In genomic region chr14:22264759-22265158, GRCh38 we compare ENCODE assay signal across 19 cellular contexts.
DNase-seq lines count a peak whose midpoint lies in the region; ATAC-seq and TF ChIP-seq lines count a peak whose summit lies in the region.
"Had no signal": no experiment of that assay in that cellular context is flagged by ENCODE, and none has a peak within 500 bp of the region (broad histone marks: within the 10 kb centered on the region; RNA-seq: fewer than 3 reads in every experiment).

No MANE protein-coding gene starts in this region.

- no peak overlapping the region for H3K27ac ChIP-seq in IMR-90 (ENCODE audit: insufficient read depth, low read length)
- H3K27ac ChIP-seq in RWPE2 (ENCODE audit: poor library complexity, severe bottlenecking) = peak overlapping the region; percentile 72
- no peak overlapping the region for H3K27ac ChIP-seq in neural progenitor cell
- H3K27ac ChIP-seq: A549, BLaER1, Peyer's patch, SK-N-MC had no signal

- H3K79me1 ChIP-seq in IMR-90 (ENCODE audit: low read depth in 1 of 2, low read length in 2 of 2) = no peaks in the 10 kb centered on the region

- H3K4me1 ChIP-seq in Caco-2 (peaks cover 45% of the 10 kb centered on the region), IMR-90 (ENCODE audit: control insufficient read depth, insufficient read depth, low read length) (peaks cover 7% of the 10 kb centered on the region), RWPE2 (ENCODE audit: insufficient read depth, poor library complexity, severe bottlenecking) (peaks cover 54% of the 10 kb centered on the region), neural progenitor cell (peaks cover 14% of the 10 kb centered on the region)
- H3K4me1 ChIP-seq: A549, BLaER1, Peyer's patch had no signal

- intact Hi-C loops in Caco-2 (cut with micrococcal nuclease; ENCODE audit: unreplicated experiment) (loop anchor here (1.0 to 5.0 kb wide), 5 partner anchors 32 to 208 kb away; no protein-coding TSS in a partner anchor), IMR-90 (cut with micrococcal nuclease) (no loop called here)

- ATAC-seq in IMR-90 (ENCODE audit: low read depth) = no peak
- ATAC-seq in RWPE2 (ENCODE audit: low read depth) = no peak
- no peak for ATAC-seq in GM18498 (IDR thresholded peaks at IDR 0.05; ENCODE audit: unreplicated experiment)

- H3K9ac ChIP-seq in IMR-90 (ENCODE audit: low read depth, low read length) (no peak overlapping the region), neural progenitor cell (no peak overlapping the region)
- H3K9ac ChIP-seq: BLaER1 had no signal

- H2BK20ac ChIP-seq in IMR-90 (ENCODE audit: low read depth, low read length) = no peak overlapping the region

- H2AFZ ChIP-seq in IMR-90 (replicated peaks; ENCODE audit: low read length, poor library complexity) (no peak overlapping the region), neural progenitor cell (replicated peaks) (no peak overlapping the region)

- H3K4me3 ChIP-seq in Caco-2 (ENCODE audit: low read depth, low read length) (no peak overlapping the region), IMR-90 (ENCODE audit: insufficient read depth, low read depth, low read length) (no peak overlapping the region), RWPE2 (ENCODE audit: severe bottlenecking) (no peak overlapping the region), neural progenitor cell (no peak overlapping the region)
- H3K4me3 ChIP-seq: A549, BLaER1, Peyer's patch, SK-N-MC had no signal

- H3K9me1 ChIP-seq in IMR-90 (ENCODE audit: insufficient read depth, low read length) = peaks cover 12% of the 10 kb centered on the region

- H3K4me2 ChIP-seq in IMR-90 (ENCODE audit: low read depth, low read length) = no peak overlapping the region
- peak overlapping the region; percentile 41 for H3K4me2 ChIP-seq in neural progenitor cell
- H3K4me2 ChIP-seq: BLaER1 had no signal

- H3K9me3 ChIP-seq in Caco-2 = no peaks in the 10 kb centered on the region
- H3K9me3 ChIP-seq in IMR-90 (ENCODE audit: control insufficient read depth, insufficient read depth, low read length) = no peaks in the 10 kb centered on the region
- H3K9me3 ChIP-seq in RWPE2 (ENCODE audit: severe bottlenecking) = no peaks in the 10 kb centered on the region
- no peaks in the 10 kb centered on the region for H3K9me3 ChIP-seq in neural progenitor cell (ENCODE audit: low read depth)
- H3K9me3 ChIP-seq: A549, BLaER1, Peyer's patch had no signal

- no peaks in the 10 kb centered on the region for H3K79me2 ChIP-seq in neural progenitor cell (ENCODE audit: low read depth)

- H3K4me3 Mint-ChIP-seq in Caco-2 (ENCODE audit: unreplicated experiment) (peak overlapping the region; percentile 32), neural progenitor cell (no peak overlapping the region)
- H3K4me3 Mint-ChIP-seq: H9 had no signal

- H3K4ac ChIP-seq in IMR-90 (ENCODE audit: low read depth, low read length) = no peak overlapping the region

- H3K36me3 Mint-ChIP-seq in Caco-2 (ENCODE audit: insufficient read depth, unreplicated experiment) (no peaks in the 10 kb centered on the region), neural progenitor cell (no peaks in the 10 kb centered on the region)
- H3K36me3 Mint-ChIP-seq: CD8-positive, alpha-beta memory T cell had no signal

- no peak for TF ChIP-seq RAD21 in IMR-90 (IDR thresholded peaks at IDR 0.05; ENCODE audit: low read length)

- H3K18ac ChIP-seq in IMR-90 (ENCODE audit: low read depth, low read length) = no peak overlapping the region

- no peak overlapping the region for H4K5ac ChIP-seq in IMR-90 (ENCODE audit: low read depth, low read length)

- 0 out of 2 replicates have a peak overlapping the region, but pooled peaks have one; percentile 56 for H3K23ac ChIP-seq in IMR-90 (ENCODE audit: low read depth, low read length)

- H2BK120ac ChIP-seq in IMR-90 (ENCODE audit: low read depth, low read length) = no peak overlapping the region

- DNase-seq in Caco-2 (no peak), IMR-90 (no peak), RWPE2 (ENCODE audit: low spot score) (no peak), neural progenitor cell (ENCODE audit: low spot score) (no peak), NCI-H345 treated with DMSO at 0.1 percent for 48 hours (lab: John Stamatoyannopoulos, UW; ENCODE audit: unreplicated experiment) (no peak), NCI-H1930 (lab: John Stamatoyannopoulos, UW) (no peak)
- DNase-seq: DMS79 treated with DMSO at 0.1 percent for 48 hours, H9, NCI-H1105 treated with DMSO at 0.1 percent for 48 hours, NCI-H1694 treated with DMSO at 0.1 percent for 48 hours, NCI-H226, NCI-H524 treated with DMSO at 0.1 percent for 48 hours, Peyer's patch, SHP77 had no signal

- no peak overlapping the region for H4K91ac ChIP-seq in IMR-90 (ENCODE audit: insufficient read depth, low read depth, low read length)

- BruUV-seq in Caco-2 (replicated peaks; lab: Mats Ljungman, UMichigan) (no TSS peak), IMR-90 (replicated peaks; lab: Mats Ljungman, UMichigan) (no TSS peak)

- dilution Hi-C loops in IMR-90 (cut with HindIII; ENCODE audit: low sequenced_read_pairs, unreplicated experiment) = no loop called here

- no peaks in the 10 kb centered on the region for H3F3A ChIP-seq in neural progenitor cell (ENCODE audit: low read depth)

- H2AK5ac ChIP-seq in IMR-90 (ENCODE audit: low read depth, low read length) = no peak overlapping the region

- H3K14ac ChIP-seq in IMR-90 (replicated peaks; ENCODE audit: low read depth, low read length) = no peak overlapping the region; the same call in 1 of the 2 replicates

- CTCF ChIA-PET in Caco-2 (lab: Charles Lee) = interaction anchor here (1.0 to 2.1 kb wide), 8 partner anchors 38 to 110 kb away, joined by 4 to 17 read pairs (median 7); no protein-coding TSS in a partner anchor
- CTCF ChIA-PET in IMR-90 (lab: Yijun Ruan, JAX) = interaction anchor here (0.8 kb wide), 1 partner anchor 10 kb away, joined by 4 read pairs; no protein-coding TSS in a partner anchor

- H3K56ac ChIP-seq in IMR-90 (ENCODE audit: extremely low read depth, insufficient read depth, low read length) = no peak overlapping the region

- H3K4me1 Mint-ChIP-seq in Caco-2 (ENCODE audit: low read depth, unreplicated experiment) (peaks cover 48% of the 10 kb centered on the region), neural progenitor cell (peaks cover 27% of the 10 kb centered on the region)

- H3K9me3 Mint-ChIP-seq in Caco-2 (ENCODE audit: unreplicated experiment) (peaks cover 24% of the 10 kb centered on the region), neural progenitor cell (no peaks in the 10 kb centered on the region)
- H3K9me3 Mint-ChIP-seq: CD8-positive, alpha-beta memory T cell had no signal

- TF ChIP-seq CTCF in Caco-2 (IDR thresholded peaks at IDR 0.05; ENCODE audit: insufficient read depth in 1 of 2, low read depth in 1 of 2, low read length in 1 of 2, severe bottlenecking in 1 of 2, unreplicated experiment in 1 of 2) (no peak), IMR-90 (conservative IDR thresholded peaks at IDR 0.05; ENCODE audit: low read depth, low read length) (no peak), RWPE2 (IDR thresholded peaks at IDR 0.05; ENCODE audit: poor library complexity, severe bottlenecking) (no peak), neural progenitor cell (IDR thresholded peaks at IDR 0.05) (no peak)

- POLR2A ChIA-PET in Caco-2 (lab: Charles Lee) = no interaction called here
- POLR2A ChIA-PET in IMR-90 (lab: Charles Lee; ENCODE audit: unreplicated experiment) = no interaction called here

- H4K8ac ChIP-seq in IMR-90 (ENCODE audit: low read depth in 2 of 2, low read length in 2 of 2) = no peak overlapping the region

- WGBS in IMR-90 (ENCODE audit: extremely low coverage in 2 of 2, insufficient read length in 1 of 2), 2 experiments = no CpG with 5 or more reads among the region's 1 CpG

- no peaks in the 10 kb centered on the region for H3K27me3 Mint-ChIP-seq in Caco-2 (ENCODE audit: insufficient read depth, unreplicated experiment)
- peaks cover 4% of the 10 kb centered on the region for H3K27me3 Mint-ChIP-seq in neural progenitor cell (ENCODE audit: insufficient read depth, low read depth)
- H3K27me3 Mint-ChIP-seq: CD8-positive, alpha-beta memory T cell had no signal

- no peaks in the 10 kb centered on the region for H3K27me3 ChIP-seq in Caco-2 (replicated peaks; ENCODE audit: control insufficient read depth, insufficient read depth, low read length)
- H3K27me3 ChIP-seq in IMR-90 (ENCODE audit: control insufficient read depth, insufficient read depth, low read length) = no peaks in the 10 kb centered on the region
- H3K27me3 ChIP-seq in RWPE2 (ENCODE audit: insufficient read depth, poor library complexity, severe bottlenecking) = no peaks in the 10 kb centered on the region
- H3K27me3 ChIP-seq in neural progenitor cell = no peaks in the 10 kb centered on the region
- H3K27me3 ChIP-seq: BLaER1, Peyer's patch had no signal

- H3K27ac Mint-ChIP-seq in Caco-2 (ENCODE audit: unreplicated experiment) (peak overlapping the region; percentile 68), neural progenitor cell (no peak overlapping the region)

- in situ Hi-C loops in IMR-90 (cut with MboI; ENCODE audit: low sequenced_read_pairs) = no loop called here

- H2AK9ac ChIP-seq in IMR-90 (replicated peaks; ENCODE audit: low read depth, low read length, poor library complexity) = no peak overlapping the region

- H2BK15ac ChIP-seq in IMR-90 (ENCODE audit: low read depth, low read length) = no peak overlapping the region; the same call in 2 of the 3 replicates

- no peaks in the 10 kb centered on the region for H4K20me1 ChIP-seq in IMR-90 (ENCODE audit: insufficient read depth, low read length)
- no peaks in the 10 kb centered on the region for H4K20me1 ChIP-seq in neural progenitor cell (ENCODE audit: low read depth)
- H4K20me1 ChIP-seq: BLaER1 had no signal

- no peaks in the 10 kb centered on the region for H3K36me3 ChIP-seq in Caco-2 (ENCODE audit: control insufficient read depth, insufficient read depth, low read length)
- no peaks in the 10 kb centered on the region for H3K36me3 ChIP-seq in IMR-90 (ENCODE audit: control insufficient read depth, insufficient read depth, low read length)
- H3K36me3 ChIP-seq in RWPE2 (ENCODE audit: low read depth) = no peaks in the 10 kb centered on the region
- H3K36me3 ChIP-seq in neural progenitor cell = no peaks in the 10 kb centered on the region
- H3K36me3 ChIP-seq: BLaER1, Peyer's patch had no signal

- no peak overlapping the region for H2BK5ac ChIP-seq in IMR-90 (ENCODE audit: low read depth, low read length, poor library complexity, severe bottlenecking)

- TF ChIP-seq POLR2A in IMR-90 (IDR thresholded peaks at IDR 0.05; ENCODE audit: low read depth, low read length) = no peak

TF ChIP-seq in IMR-90, 13 proteins besides CTCF, POLR2A, EP300 and RAD21 (continues in another document):
- no peak for TF ChIP-seq NFE2L2 (IDR thresholded peaks at IDR 0.05; ENCODE audit: low read depth, low read length)
- no peak for TF ChIP-seq RFX5 (IDR thresholded peaks at IDR 0.05; ENCODE audit: low read depth, low read length)
- TF ChIP-seq MAZ (IDR thresholded peaks at IDR 0.05; ENCODE audit: borderline replicate concordance, low read depth, low read length) = no peak
- TF ChIP-seq CHD1 (IDR thresholded peaks at IDR 0.05; ENCODE audit: low read depth, low read length) = no peak
- no peak for TF ChIP-seq MAFK (IDR thresholded peaks at IDR 0.05; ENCODE audit: low read depth, low read length)
